In the genomic region with DNA sequence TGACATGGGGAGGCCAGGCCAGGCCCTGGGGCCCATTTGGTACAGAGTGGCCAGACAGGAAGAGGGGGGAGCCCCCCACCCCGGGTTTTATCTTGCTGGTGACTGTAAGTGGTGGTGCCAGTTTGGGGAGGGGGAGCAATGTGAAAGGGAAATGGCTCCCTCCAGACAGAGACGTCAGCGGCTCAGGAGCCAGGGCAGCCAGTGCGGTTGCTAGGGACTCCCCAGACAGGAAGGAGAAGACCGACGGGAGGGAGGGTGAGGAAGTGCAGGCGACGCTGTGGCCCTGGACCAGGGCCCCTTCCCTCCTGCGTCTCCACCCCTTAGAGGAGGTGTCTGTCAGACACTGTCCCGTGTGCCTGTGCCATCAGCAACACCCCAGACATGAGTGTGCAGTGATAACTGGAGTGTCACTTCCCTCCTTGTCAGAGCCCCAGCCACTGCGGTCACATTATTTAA, we compare ENCODE assay signal across 8 cellular contexts. TPM values are rescaled to one million over a fixed set of nuclear protein-coding genes. Genes with fewer than 3 reads are reported as not detected.
DNase-seq lines count a peak whose midpoint lies in the region; ATAC-seq, FAIRE-seq and TF ChIP-seq lines count a peak whose summit lies in the region.

No MANE protein-coding gene starts in this region.

- H3K36me3 ChIP-seq in upper lobe of left lung, result no peaks in the 10 kb centered on the region

- H3K27ac ChIP-seq in upper lobe of left lung, result peak overlapping the region; percentile 71 to 83 (median 80)

- peak; percentile 51 for FAIRE-seq in HTR-8/SVneo (lab: Jason Lieb, UNC)

- WGBS in upper lobe of left lung, 2 donors, result 13 to 19% methylated on average over 5 to 11 of the region's 11 CpGs

- H3K27me3 ChIP-seq in upper lobe of left lung, result no peaks in the 10 kb centered on the region

- peak in 1 of 4 donors; percentile 41 for TF ChIP-seq EP300 in upper lobe of left lung (IDR thresholded peaks at IDR 0.05)

- H3K4me3 ChIP-seq in upper lobe of left lung, result no peak overlapping the region

- H3K36me3 Mint-ChIP-seq in endothelial cell (ENCODE audit: low read depth, unreplicated experiment), result peaks cover 33% of the 10 kb centered on the region

- H3K27ac Mint-ChIP-seq in endothelial cell (ENCODE audit: unreplicated experiment), result peak overlapping the region; percentile 84

- no peaks in the 10 kb centered on the region for H3K9me3 ChIP-seq in upper lobe of left lung

- H3K4me1 ChIP-seq in upper lobe of left lung, result peaks cover 32 to 48% (median 39%) of the 10 kb centered on the region in 4 donors

- peaks cover 66% of the 10 kb centered on the region for H3K4me1 Mint-ChIP-seq in endothelial cell (ENCODE audit: unreplicated experiment)

- H3K27me3 Mint-ChIP-seq in endothelial cell (ENCODE audit: unreplicated experiment), result peaks cover 9% of the 10 kb centered on the region

- DNase-seq in AG08396 (ENCODE audit: low spot score) (peak; percentile 27), HTR-8/SVneo (ENCODE audit: insufficient read length, low spot score) (no peak), endothelial cell (ENCODE audit: low spot score) (peak; percentile 63), omental fat pad (ENCODE audit: low spot score) (no peak), upper lobe of left lung (peak; percentile 69 to 71), D341Med (ENCODE audit: low spot score) (no peak)
- DNase-seq in activated CD4-positive, alpha-beta T cell treated with anti-CD3 and anti-CD28 coated beads, Interleukin-2, amount 50 U/mL, for 1 hour, result peak; percentile 75

- TF ChIP-seq CTCF in endothelial cell (IDR thresholded peaks at IDR 0.05; ENCODE audit: unreplicated experiment) (no peak), omental fat pad (IDR thresholded peaks at IDR 0.05) (no peak), upper lobe of left lung (IDR thresholded peaks at IDR 0.05) (peak in 3 of 6 experiments; percentile 32 to 59 (median 44))

- ATAC-seq in GM19463 (IDR thresholded peaks at IDR 0.05; ENCODE audit: unreplicated experiment), result peak; percentile 97
- peak; percentile 38 for ATAC-seq in omental fat pad (ENCODE audit: low FRiP score)
- ATAC-seq in upper lobe of left lung (ENCODE audit: low FRiP score in 2 of 2), result peak; percentile 76 to 84

- H3K9me3 Mint-ChIP-seq in endothelial cell (ENCODE audit: unreplicated experiment), result no peaks in the 10 kb centered on the region

- peak in 2 of 4 donors; percentile 19 to 55 for TF ChIP-seq POLR2A in upper lobe of left lung (IDR thresholded peaks at IDR 0.05)

- no peak overlapping the region for H3K4me3 Mint-ChIP-seq in endothelial cell (ENCODE audit: unreplicated experiment)

RNA-seq across cellular contexts. Expression of a gene that starts 7.0 kb away (rescaled TPM):
- total RNA-seq in endothelial cell (ENCODE audit: unreplicated experiment), result 166 TPM
- total RNA-seq in omental fat pad, result 10 to 100 TPM in 2 of 4 donors, 1 to 10 TPM in 2; 5.6 to 22.9 (median 11.0) TPM
- total RNA-seq in upper lobe of left lung, result 10 to 100 TPM; 12.0 to 53.5 (median 28.2) TPM

RNA-seq across cellular contexts. Expression of a gene that starts 44.5 kb away (rescaled TPM):
- total RNA-seq in endothelial cell (ENCODE audit: unreplicated experiment) (22.6 TPM), omental fat pad (10 to 100 TPM; 11.8 to 18.8 (median 16.3) TPM), upper lobe of left lung (10 to 100 TPM; 13.8 to 35.6 (median 23.6) TPM)

RNA-seq across cellular contexts. Expression of a gene that starts 58.0 kb away (rescaled TPM):
- total RNA-seq in endothelial cell (ENCODE audit: unreplicated experiment) (not detected), omental fat pad (not detected), upper lobe of left lung (not detected)

Comparison
In these comparisons a context has a peak if more than half of its experiments do, and no peak if none do; other contexts are left out.
1. DNase-seq: peak in AG08396 (single experiment), activated CD4-positive, alpha-beta T cell treated with anti-CD3 and anti-CD28 coated beads, Interleukin-2, amount 50 U/mL, for 1 hour (single experiment), endothelial cell (single experiment) and upper lobe of left lung (2 of 2); none in HTR-8/SVneo (single experiment), omental fat pad (single experiment) and D341Med (single experiment).
2. ATAC-seq: peak in every context shown above with its lines; median percentile 97 in GM19463; 80 in upper lobe of left lung; 38 in omental fat pad.